In genomic region chr5:91024160-91024559, GRCh38 we compare ENCODE assay signal across 22 cellular contexts.
DNase-seq lines count a peak whose midpoint lies in the region; ATAC-seq and TF ChIP-seq lines count a peak whose summit lies in the region.
"Had no signal": no experiment of that assay in that cellular context is flagged by ENCODE, and none has a peak within 500 bp of the region (broad histone marks: within the 10 kb centered on the region; RNA-seq: fewer than 3 reads in every experiment).

No MANE protein-coding gene starts in this region.

- no peak overlapping the region for H3K9ac ChIP-seq in H9 (ENCODE audit: extremely low read depth, insufficient read length, low read length)
- no peak overlapping the region for H3K9ac ChIP-seq in mesendoderm (ENCODE audit: low read length)
- H3K9ac ChIP-seq: GM23248, KMS-11 had no signal

- H4K20me1 ChIP-seq in H9 (ENCODE audit: control insufficient read depth, insufficient read depth, insufficient read length) = no peaks in the 10 kb centered on the region

- H3K4me2 ChIP-seq in H9 (ENCODE audit: insufficient read depth, insufficient read length, low read length) (no peak overlapping the region), mesendoderm (ENCODE audit: low read length) (no peak overlapping the region)
- H3K4me2 ChIP-seq: KMS-11 had no signal

- H2BK5ac ChIP-seq in H9 (ENCODE audit: insufficient read length, low read length) (no peak overlapping the region), mesendoderm (ENCODE audit: low read length) (no peak overlapping the region)

- H4K5ac ChIP-seq in H9 (ENCODE audit: insufficient read length, low read depth, low read length) = no peak overlapping the region
- no peak overlapping the region for H4K5ac ChIP-seq in mesendoderm (ENCODE audit: low read length)

- intact Hi-C loops in stomach (cut with DNase I; ENCODE audit: low total_unique reads) = no loop called here
- intact Hi-C loops in activated CD4-positive, alpha-beta memory T cell treated with anti-CD3 and anti-CD28 coated beads for 36 hours (cut with micrococcal nuclease) = no loop called here

- no peak for TF ChIP-seq POLR2A in stomach (IDR thresholded peaks at IDR 0.05)

- no peak for TF ChIP-seq EP300 in stomach (IDR thresholded peaks at IDR 0.05)

- H3K27ac ChIP-seq in H9 (ENCODE audit: insufficient read length, low read depth, low read length) = no peak overlapping the region
- H3K27ac ChIP-seq in mesendoderm (ENCODE audit: low read depth, low read length) = no peak overlapping the region
- peak overlapping the region; percentile 35 to 74 (median 63) for H3K27ac ChIP-seq in stomach
- H3K27ac ChIP-seq: GM23248, KMS-11 had no signal

- H3K23ac ChIP-seq in H9 (ENCODE audit: insufficient read length, low read depth, low read length) = peak overlapping the region; percentile 49
- H3K23ac ChIP-seq in mesendoderm (ENCODE audit: low read length) = no peak overlapping the region

- in situ Hi-C loops in SK-MEL-5 (cut with HindIII; ENCODE audit: low pct_unique_long_range_greater_than_20kb, low sequenced_read_pairs) = no loop called here

- H3K79me2 ChIP-seq in H9 (ENCODE audit: insufficient read depth, low read length) (no peaks in the 10 kb centered on the region), mesendoderm (ENCODE audit: control insufficient read depth, insufficient read depth, low read length) (no peaks in the 10 kb centered on the region)

- peaks cover 7 to 9% of the 10 kb centered on the region in 2 experiments for H3K4me1 Mint-ChIP-seq in H9
- no peaks in the 10 kb centered on the region for H3K4me1 Mint-ChIP-seq in activated CD4-positive, alpha-beta memory T cell treated with anti-CD3 and anti-CD28 coated beads for 36 hours (ENCODE audit: low read depth)
- H3K4me1 Mint-ChIP-seq: CD4-positive, CD25-positive, alpha-beta regulatory T cell had no signal

- no peak overlapping the region for H2AFZ ChIP-seq in H9 (ENCODE audit: low read length)
- H2AFZ ChIP-seq: GM23248 had no signal

- H3T11ph ChIP-seq in H9 (ENCODE audit: low read length) = no peak overlapping the region

- H3K4ac ChIP-seq in H9 (ENCODE audit: low read depth, low read length) (no peak overlapping the region), mesendoderm (ENCODE audit: low read depth, low read length) (no peak overlapping the region)

- no peak overlapping the region for H3K56ac ChIP-seq in H9 (ENCODE audit: insufficient read length, low read depth, low read length)
- H3K56ac ChIP-seq in mesendoderm (ENCODE audit: low read length) = no peak overlapping the region

- H3K27ac Mint-ChIP-seq in H9 = no peak overlapping the region
- H3K27ac Mint-ChIP-seq in activated CD4-positive, alpha-beta memory T cell treated with anti-CD3 and anti-CD28 coated beads for 36 hours = no peak overlapping the region
- H3K27ac Mint-ChIP-seq: CD4-positive, CD25-positive, alpha-beta regulatory T cell had no signal

- H2BK15ac ChIP-seq in H9 (ENCODE audit: low read depth, low read length) (no peak overlapping the region), mesendoderm (replicated peaks; ENCODE audit: low read depth) (no peak overlapping the region)

- no peaks in the 10 kb centered on the region for H3K36me3 Mint-ChIP-seq in H9 (ENCODE audit: insufficient read depth in 1 of 3, low read depth in 3 of 3)
- H3K36me3 Mint-ChIP-seq in activated CD4-positive, alpha-beta memory T cell treated with anti-CD3 and anti-CD28 coated beads for 36 hours = no peaks in the 10 kb centered on the region
- H3K36me3 Mint-ChIP-seq: CD4-positive, CD25-positive, alpha-beta regulatory T cell had no signal

- DNase-seq in H9 (no peak), SK-MEL-5 (ENCODE audit: low read depth, low spot score) (peak; percentile 50), mesendoderm (peak; percentile 11), stomach (no peak), Ammon's horn (ENCODE audit: low spot score) (no peak), AG08396 (ENCODE audit: low spot score) (no peak)
- DNase-seq in activated CD4-positive, alpha-beta memory T cell treated with anti-CD3 and anti-CD28 coated beads for 36 hours = no peak
- DNase-seq: CD4-positive, CD25-positive, alpha-beta regulatory T cell; COR-L47; DMS 273 treated with DMSO at 0.1 percent for 48 hours; DND-41; GM23248; HCEC 1CT; NCI-H146; NCI-H2029 treated with DMSO at 0.1 percent for 48 hours; NCI-H226; NCI-H524; NCI-H82; SIG-M5 had no signal

- H2BK120ac ChIP-seq in H9 (ENCODE audit: low read depth, low read length, poor library complexity, severe bottlenecking) = no peak overlapping the region
- H2BK120ac ChIP-seq in mesendoderm (ENCODE audit: low read depth, low read length) = no peak overlapping the region

- H3K9me3 ChIP-seq in H9 (ENCODE audit: control insufficient read depth, low read depth, low read length) = no peaks in the 10 kb centered on the region
- H3K9me3 ChIP-seq in stomach = no peaks in the 10 kb centered on the region

- H4K8ac ChIP-seq in H9 (replicated peaks; ENCODE audit: insufficient read length, low read depth, low read length) (no peak overlapping the region), mesendoderm (ENCODE audit: low read depth, low read length) (no peak overlapping the region)

- no peak overlapping the region for H2BK20ac ChIP-seq in H9 (ENCODE audit: low read depth, low read length, poor library complexity, severe bottlenecking)

- no peak overlapping the region for H2BK12ac ChIP-seq in H9 (ENCODE audit: insufficient read length, low read depth, low read length)

- CTCF ChIA-PET in activated CD4-positive, alpha-beta memory T cell treated with anti-CD3 and anti-CD28 coated beads for 36 hours (lab: Charles Lee) = no interaction called here

- no peaks in the 10 kb centered on the region for H3K23me2 ChIP-seq in H9 (ENCODE audit: insufficient read length, low read depth, low read length, poor library complexity, severe bottlenecking)

- no peak overlapping the region for H2AK5ac ChIP-seq in H9 (ENCODE audit: insufficient read length, low read length)
- no peak overlapping the region for H2AK5ac ChIP-seq in mesendoderm (ENCODE audit: low read length)

- POLR2A ChIA-PET in activated CD4-positive, alpha-beta memory T cell treated with anti-CD3 and anti-CD28 coated beads for 36 hours (lab: Charles Lee) = no interaction called here

- H3K9me3 Mint-ChIP-seq in H9 = no peaks in the 10 kb centered on the region
- H3K9me3 Mint-ChIP-seq in activated CD4-positive, alpha-beta memory T cell treated with anti-CD3 and anti-CD28 coated beads for 36 hours = no peaks in the 10 kb centered on the region
- H3K9me3 Mint-ChIP-seq: CD4-positive, CD25-positive, alpha-beta regulatory T cell had no signal

- TF ChIP-seq CTCF in H9 (conservative IDR thresholded peaks at IDR 0.05) (no peak), stomach (IDR thresholded peaks at IDR 0.05) (no peak)

- no peak overlapping the region for H3K4me3 Mint-ChIP-seq in H9
- no peak overlapping the region for H3K4me3 Mint-ChIP-seq in activated CD4-positive, alpha-beta memory T cell treated with anti-CD3 and anti-CD28 coated beads for 36 hours
- H3K4me3 Mint-ChIP-seq: CD4-positive, CD25-positive, alpha-beta regulatory T cell had no signal

- H4K91ac ChIP-seq in H9 (ENCODE audit: insufficient read length, low read depth, low read length) = no peak overlapping the region

- no peaks in the 10 kb centered on the region for H3K27me3 ChIP-seq in H9 (ENCODE audit: insufficient read depth, low read length)
- H3K27me3 ChIP-seq in mesendoderm (ENCODE audit: insufficient read depth, low read length, poor library complexity) = no peaks in the 10 kb centered on the region
- H3K27me3 ChIP-seq in stomach = no peaks in the 10 kb centered on the region

- H3K36me3 ChIP-seq in mesendoderm (ENCODE audit: control insufficient read depth, insufficient read depth, low read length) (no peaks in the 10 kb centered on the region), stomach (no peaks in the 10 kb centered on the region)

- H3K79me1 ChIP-seq in H9 (ENCODE audit: insufficient read depth, low read depth, low read length, poor library complexity, severe bottlenecking) = no peaks in the 10 kb centered on the region
- H3K79me1 ChIP-seq in mesendoderm (ENCODE audit: low read length) = no peaks in the 10 kb centered on the region

- H3K4me1 ChIP-seq in H9 (ENCODE audit: insufficient read depth, low read length) (no peaks in the 10 kb centered on the region; the same call in 1 of the 2 replicates), mesendoderm (ENCODE audit: control insufficient read depth, low read depth, low read length) (peaks cover 12% of the 10 kb centered on the region), stomach (peaks cover 41 to 83% (median 65%) of the 10 kb centered on the region in 4 donors)

- H3K14ac ChIP-seq in H9 (ENCODE audit: insufficient read depth, low read length) = no peak overlapping the region

- no peaks in the 10 kb centered on the region for H3K27me3 Mint-ChIP-seq in H9 (ENCODE audit: low read depth)
- peaks cover 7% of the 10 kb centered on the region for H3K27me3 Mint-ChIP-seq in activated CD4-positive, alpha-beta memory T cell treated with anti-CD3 and anti-CD28 coated beads for 36 hours
- H3K27me3 Mint-ChIP-seq: CD4-positive, CD25-positive, alpha-beta regulatory T cell had no signal

- no peak overlapping the region for H3K4me3 ChIP-seq in mesendoderm (ENCODE audit: low read length)
- H3K4me3 ChIP-seq in stomach = no peak overlapping the region
- H3K4me3 ChIP-seq: GM12878, GM23248 had no signal

- H3K18ac ChIP-seq in H9 (ENCODE audit: insufficient read length, low read depth, low read length) (no peak overlapping the region), mesendoderm (ENCODE audit: low read length) (no peak overlapping the region)

- no peak for ATAC-seq in GM19463 (IDR thresholded peaks at IDR 0.05; ENCODE audit: unreplicated experiment)
- ATAC-seq: GM12878 had no signal

- WGBS in H9 (ENCODE audit: extremely low coverage, insufficient read length, low lambda C conversion rate) = no CpG with 5 or more reads among the region's 1 CpG
- no CpG with 5 or more reads among the region's 1 CpG for WGBS in mesendoderm (ENCODE audit: extremely low coverage, insufficient coverage, low lambda C conversion rate)
- 44 to 64% (median 62%) methylated on average over 1 of the region's 1 CpG for WGBS in stomach, 5 donors

Comparison
In these comparisons a context has a peak if more than half of its experiments do, and no peak if none do; other contexts are left out.
1. DNase-seq: peak in SK-MEL-5 (single experiment) and mesendoderm (single experiment); none in H9 (single experiment), stomach (single experiment), Ammon's horn (single experiment), AG08396 (single experiment) and activated CD4-positive, alpha-beta memory T cell treated with anti-CD3 and anti-CD28 coated beads for 36 hours (single experiment).
2. H3K27ac ChIP-seq: peak in stomach (5 of 5); none in H9 (single experiment) and mesendoderm (single experiment).